ENCODE assay signal across 2 cellular contexts in the genomic region with DNA sequence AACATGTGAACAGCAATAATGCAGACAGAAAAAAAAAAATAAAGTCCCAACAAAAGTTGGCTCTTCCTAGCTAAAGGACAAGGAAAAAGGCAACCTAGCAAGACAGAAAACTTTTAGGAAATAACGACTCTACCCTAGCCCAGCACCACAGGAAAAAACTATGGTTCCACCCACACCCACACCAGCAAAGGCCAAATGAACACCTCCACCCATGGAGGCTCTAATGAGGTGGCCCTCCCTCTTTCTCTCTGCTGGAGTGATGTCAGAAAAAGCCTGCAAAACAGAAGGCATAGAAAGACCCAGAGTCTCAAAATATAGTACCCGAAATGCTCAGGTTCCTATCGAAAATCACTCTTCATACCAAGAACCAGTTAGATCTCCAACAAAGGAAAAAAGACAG.
TF ChIP-seq lines count a peak whose summit lies in the region.

No MANE protein-coding gene starts in this region.

TF ChIP-seq in HEK293, 187 proteins besides CTCF, POLR2A, EP300 and RAD21:
- TF ChIP-seq, protein P1, sequence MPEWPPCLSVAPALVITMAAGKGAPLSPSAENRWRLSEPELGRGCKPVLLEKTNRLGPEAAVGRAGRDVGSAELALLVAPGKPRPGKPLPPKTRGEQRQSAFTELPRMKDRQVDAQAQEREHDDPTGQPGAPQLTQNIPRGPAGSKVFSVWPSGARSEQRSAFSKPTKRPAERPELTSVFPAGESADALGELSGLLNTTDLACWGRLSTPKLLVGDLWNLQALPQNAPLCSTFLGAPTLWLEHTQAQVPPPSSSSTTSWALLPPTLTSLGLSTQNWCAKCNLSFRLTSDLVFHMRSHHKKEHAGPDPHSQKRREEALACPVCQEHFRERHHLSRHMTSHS (tag by site-specific recombination; IDR thresholded peaks at IDR 0.05), result no peak
- TF ChIP-seq, protein P2, sequence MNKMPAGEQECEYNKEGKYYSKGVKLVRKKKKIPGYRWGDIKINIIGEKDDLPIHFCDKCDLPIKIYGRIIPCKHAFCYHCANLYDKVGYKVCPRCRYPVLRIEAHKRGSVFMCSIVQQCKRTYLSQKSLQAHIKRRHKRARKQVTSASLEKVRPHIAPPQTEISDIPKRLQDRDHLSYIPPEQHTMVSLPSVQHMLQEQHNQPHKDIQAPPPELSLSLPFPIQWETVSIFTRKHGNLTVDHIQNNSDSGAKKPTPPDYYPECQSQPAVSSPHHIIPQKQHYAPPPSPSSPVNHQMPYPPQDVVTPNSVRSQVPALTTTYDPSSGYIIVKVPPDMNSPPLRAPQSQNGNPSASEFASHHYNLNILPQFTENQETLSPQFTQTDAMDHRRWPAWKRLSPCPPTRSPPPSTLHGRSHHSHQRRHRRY (tag by site-specific recombination; IDR thresholded peaks at IDR 0.05), result no peak
- peak; percentile 45; the same call in 1 of the 2 replicates for TF ChIP-seq ZFHX2 (tag by site-specific recombination; conservative IDR thresholded peaks at IDR 0.05)
- TF ChIP-seq KLF1 (tag by site-specific recombination; IDR thresholded peaks at IDR 0.05), result peak; percentile 19; the same call in 1 of the 2 replicates
- no peak for TF ChIP-seq ZNF658 (tag by site-specific recombination; IDR thresholded peaks at IDR 0.05)
- TF ChIP-seq ZNF157 (tag by site-specific recombination; IDR thresholded peaks at IDR 0.05), result no peak
- no peak for TF ChIP-seq ZSCAN16 (tag by site-specific recombination; IDR thresholded peaks at IDR 0.05)
TF ChIP-seq in HEK293: peak in this region for 2.

TF ChIP-seq in GM12878, 131 proteins besides CTCF, POLR2A, EP300 and RAD21 (continued from another document):
- TF ChIP-seq, protein P3, sequence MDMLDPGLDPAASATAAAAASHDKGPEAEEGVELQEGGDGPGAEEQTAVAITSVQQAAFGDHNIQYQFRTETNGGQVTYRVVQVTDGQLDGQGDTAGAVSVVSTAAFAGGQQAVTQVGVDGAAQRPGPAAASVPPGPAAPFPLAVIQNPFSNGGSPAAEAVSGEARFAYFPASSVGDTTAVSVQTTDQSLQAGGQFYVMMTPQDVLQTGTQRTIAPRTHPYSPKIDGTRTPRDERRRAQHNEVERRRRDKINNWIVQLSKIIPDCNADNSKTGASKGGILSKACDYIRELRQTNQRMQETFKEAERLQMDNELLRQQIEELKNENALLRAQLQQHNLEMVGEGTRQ (IDR thresholded peaks at IDR 0.05; ENCODE audit: borderline replicate concordance, low read depth, low read length), result no peak
- TF ChIP-seq IKZF1 (conservative IDR thresholded peaks at IDR 0.05), result no peak
- no peak for TF ChIP-seq MYC (IDR thresholded peaks at IDR 0.05; ENCODE audit: insufficient read depth, insufficient read length, insufficient replicate concordance, low read length, severe bottlenecking)
- no peak for TF ChIP-seq PAX8 (IDR thresholded peaks at IDR 0.05)
- TF ChIP-seq RELA (IDR thresholded peaks at IDR 0.05; ENCODE audit: borderline replicate concordance, partially characterized antibody), result no peak
- no peak for TF ChIP-seq SIN3A (IDR thresholded peaks at IDR 0.05; ENCODE audit: low read depth, low read length)
- TF ChIP-seq SUZ12 (IDR thresholded peaks at IDR 0.05; ENCODE audit: unreplicated experiment), result no peak
- TF ChIP-seq TCF12 (IDR thresholded peaks at IDR 0.05; ENCODE audit: low read depth, low read length), result no peak
- TF ChIP-seq, protein P4, sequence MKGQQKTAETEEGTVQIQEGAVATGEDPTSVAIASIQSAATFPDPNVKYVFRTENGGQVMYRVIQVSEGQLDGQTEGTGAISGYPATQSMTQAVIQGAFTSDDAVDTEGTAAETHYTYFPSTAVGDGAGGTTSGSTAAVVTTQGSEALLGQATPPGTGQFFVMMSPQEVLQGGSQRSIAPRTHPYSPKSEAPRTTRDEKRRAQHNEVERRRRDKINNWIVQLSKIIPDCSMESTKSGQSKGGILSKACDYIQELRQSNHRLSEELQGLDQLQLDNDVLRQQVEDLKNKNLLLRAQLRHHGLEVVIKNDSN (IDR thresholded peaks at IDR 0.05; ENCODE audit: borderline replicate concordance, extremely low read length, insufficient read depth, low read depth, low read length), result no peak
- TF ChIP-seq MTA3 (IDR thresholded peaks at IDR 0.05; ENCODE audit: borderline replicate concordance, low read length), result no peak
- TF ChIP-seq STAT3 (IDR thresholded peaks at IDR 0.05; ENCODE audit: low read depth, low read length), result no peak
- TF ChIP-seq RAD51 (IDR thresholded peaks at IDR 0.05), result no peak
- no peak for TF ChIP-seq CREM (IDR thresholded peaks at IDR 0.05; ENCODE audit: low read depth)
- no peak for TF ChIP-seq NR2C1 (IDR thresholded peaks at IDR 0.05)
